Comparison of ENCODE assay signal across 1 cellular context in genomic region chr17:21286066-21286770, GRCh38.
A peak's percentile ranks its signal among the peaks of the same experiment; 100 is the strongest.
TF ChIP-seq lines count a peak whose summit lies in the region.

No MANE protein-coding gene starts in this region.

TF ChIP-seq in HepG2, 621 proteins besides CTCF, POLR2A, EP300 and RAD21 (continued from another document and continues in another):
- TF ChIP-seq NFE2L2 (IDR thresholded peaks at IDR 0.05; ENCODE audit: low read length): no peak; the same call in 1 of the 2 replicates
- TF ChIP-seq FLYWCH1 (CRISPR knock-in tag; IDR thresholded peaks at IDR 0.05): no peak
- TF ChIP-seq HNRNPH1 (optimal IDR thresholded peaks at IDR 0.05; ENCODE audit: low read depth, low read length): no peak
- no peak for TF ChIP-seq MAFG (CRISPR knock-in tag; IDR thresholded peaks at IDR 0.05)
- TF ChIP-seq BRD4 (CRISPR knock-in tag; IDR thresholded peaks at IDR 0.05): peak; percentile 34; the same call in 1 of the 2 replicates
- TF ChIP-seq YEATS2 (CRISPR knock-in tag; IDR thresholded peaks at IDR 0.05; ENCODE audit: borderline replicate concordance): peak; percentile 60; the same call in 1 of the 2 replicates
- TF ChIP-seq FOXK1 (CRISPR knock-in tag; IDR thresholded peaks at IDR 0.05; ENCODE audit: borderline replicate concordance, low read depth): peak; percentile 70; the same call in 1 of the 2 replicates
- TF ChIP-seq, protein P1, sequence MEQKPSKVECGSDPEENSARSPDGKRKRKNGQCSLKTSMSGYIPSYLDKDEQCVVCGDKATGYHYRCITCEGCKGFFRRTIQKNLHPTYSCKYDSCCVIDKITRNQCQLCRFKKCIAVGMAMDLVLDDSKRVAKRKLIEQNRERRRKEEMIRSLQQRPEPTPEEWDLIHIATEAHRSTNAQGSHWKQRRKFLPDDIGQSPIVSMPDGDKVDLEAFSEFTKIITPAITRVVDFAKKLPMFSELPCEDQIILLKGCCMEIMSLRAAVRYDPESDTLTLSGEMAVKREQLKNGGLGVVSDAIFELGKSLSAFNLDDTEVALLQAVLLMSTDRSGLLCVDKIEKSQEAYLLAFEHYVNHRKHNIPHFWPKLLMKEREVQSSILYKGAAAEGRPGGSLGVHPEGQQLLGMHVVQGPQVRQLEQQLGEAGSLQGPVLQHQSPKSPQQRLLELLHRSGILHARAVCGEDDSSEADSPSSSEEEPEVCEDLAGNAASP (CRISPR knock-in tag; IDR thresholded peaks at IDR 0.05; ENCODE audit: borderline replicate concordance): peak; percentile 54; the same call in 1 of the 2 replicates
- TF ChIP-seq GMEB2 (CRISPR knock-in tag; IDR thresholded peaks at IDR 0.05; ENCODE audit: low read depth): no peak
- no peak for TF ChIP-seq CBX2 (IDR thresholded peaks at IDR 0.05; ENCODE audit: low read depth, low read length)
- TF ChIP-seq CBX2 (CRISPR knock-in tag; IDR thresholded peaks at IDR 0.05; ENCODE audit: low read depth): no peak
- TF ChIP-seq ZNF432 (CRISPR knock-in tag; IDR thresholded peaks at IDR 0.05; ENCODE audit: borderline replicate concordance): no peak
- no peak for TF ChIP-seq PLRG1 (conservative IDR thresholded peaks at IDR 0.05)
- 0 out of 2 replicates have a peak, but pooled peaks have one; percentile 38 for TF ChIP-seq ZNF138 (CRISPR knock-in tag; IDR thresholded peaks at IDR 0.05; ENCODE audit: low read depth)
- no peak for TF ChIP-seq ZNF775 (CRISPR knock-in tag; IDR thresholded peaks at IDR 0.05; ENCODE audit: borderline replicate concordance)
- TF ChIP-seq MTF2 (CRISPR knock-in tag; IDR thresholded peaks at IDR 0.05; ENCODE audit: borderline replicate concordance): no peak
- no peak for TF ChIP-seq ZNF891 (CRISPR knock-in tag; IDR thresholded peaks at IDR 0.05)
- TF ChIP-seq, protein P2, sequence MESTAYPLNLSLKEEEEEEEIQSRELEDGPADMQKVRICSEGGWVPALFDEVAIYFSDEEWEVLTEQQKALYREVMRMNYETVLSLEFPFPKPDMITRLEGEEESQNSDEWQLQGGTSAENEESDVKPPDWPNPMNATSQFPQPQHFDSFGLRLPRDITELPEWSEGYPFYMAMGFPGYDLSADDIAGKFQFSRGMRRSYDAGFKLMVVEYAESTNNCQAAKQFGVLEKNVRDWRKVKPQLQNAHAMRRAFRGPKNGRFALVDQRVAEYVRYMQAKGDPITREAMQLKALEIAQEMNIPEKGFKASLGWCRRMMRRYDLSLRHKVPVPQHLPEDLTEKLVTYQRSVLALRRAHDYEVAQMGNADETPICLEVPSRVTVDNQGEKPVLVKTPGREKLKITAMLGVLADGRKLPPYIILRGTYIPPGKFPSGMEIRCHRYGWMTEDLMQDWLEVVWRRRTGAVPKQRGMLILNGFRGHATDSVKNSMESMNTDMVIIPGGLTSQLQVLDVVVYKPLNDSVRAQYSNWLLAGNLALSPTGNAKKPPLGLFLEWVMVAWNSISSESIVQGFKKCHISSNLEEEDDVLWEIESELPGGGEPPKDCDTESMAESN (CRISPR knock-in tag; conservative IDR thresholded peaks at IDR 0.05): no peak
- peak; percentile 48; the same call in 1 of the 2 replicates for TF ChIP-seq RFXAP (CRISPR knock-in tag; IDR thresholded peaks at IDR 0.05; ENCODE audit: borderline replicate concordance)
- peak; percentile 97; the same call in 2 of the 3 replicates for TF ChIP-seq MXI1 (IDR thresholded peaks at IDR 0.05; ENCODE audit: borderline replicate concordance, low read depth, low read length)
- no peak for TF ChIP-seq ZSCAN30 (CRISPR knock-in tag; IDR thresholded peaks at IDR 0.05)
- no peak for TF ChIP-seq TIGD3 (CRISPR knock-in tag; IDR thresholded peaks at IDR 0.05; ENCODE audit: borderline replicate concordance)
- TF ChIP-seq ZNF615 (CRISPR knock-in tag; IDR thresholded peaks at IDR 0.05; ENCODE audit: borderline replicate concordance): no peak
- no peak for TF ChIP-seq ZNF644 (CRISPR knock-in tag; IDR thresholded peaks at IDR 0.05; ENCODE audit: low read depth)
- no peak for TF ChIP-seq SYNCRIP (IDR thresholded peaks at IDR 0.05; ENCODE audit: insufficient read depth, low read depth, low read length)
- TF ChIP-seq KIAA2018 (CRISPR knock-in tag; IDR thresholded peaks at IDR 0.05; ENCODE audit: borderline replicate concordance): no peak
- peak; percentile 84 for TF ChIP-seq MED1 (CRISPR knock-in tag; IDR thresholded peaks at IDR 0.05)
- TF ChIP-seq ZNF549 (CRISPR knock-in tag; IDR thresholded peaks at IDR 0.05): no peak
- TF ChIP-seq, protein P3, sequence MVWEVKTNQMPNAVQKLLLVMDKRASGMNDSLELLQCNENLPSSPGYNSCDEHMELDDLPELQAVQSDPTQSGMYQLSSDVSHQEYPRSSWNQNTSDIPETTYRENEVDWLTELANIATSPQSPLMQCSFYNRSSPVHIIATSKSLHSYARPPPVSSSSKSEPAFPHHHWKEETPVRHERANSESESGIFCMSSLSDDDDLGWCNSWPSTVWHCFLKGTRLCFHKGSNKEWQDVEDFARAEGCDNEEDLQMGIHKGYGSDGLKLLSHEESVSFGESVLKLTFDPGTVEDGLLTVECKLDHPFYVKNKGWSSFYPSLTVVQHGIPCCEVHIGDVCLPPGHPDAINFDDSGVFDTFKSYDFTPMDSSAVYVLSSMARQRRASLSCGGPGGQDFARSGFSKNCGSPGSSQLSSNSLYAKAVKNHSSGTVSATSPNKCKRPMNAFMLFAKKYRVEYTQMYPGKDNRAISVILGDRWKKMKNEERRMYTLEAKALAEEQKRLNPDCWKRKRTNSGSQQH (CRISPR knock-in tag; IDR thresholded peaks at IDR 0.05; ENCODE audit: low read depth): 0 out of 2 replicates have a peak, but pooled peaks have one; percentile 80
- TF ChIP-seq ZNF256 (CRISPR knock-in tag; conservative IDR thresholded peaks at IDR 0.05): no peak; the same call in 1 of the 2 replicates
- TF ChIP-seq ZNF563 (CRISPR knock-in tag; IDR thresholded peaks at IDR 0.05): no peak
- TF ChIP-seq DNMT3B (CRISPR knock-in tag; conservative IDR thresholded peaks at IDR 0.05): no peak
- TF ChIP-seq ZNF569 (CRISPR knock-in tag; IDR thresholded peaks at IDR 0.05; ENCODE audit: borderline replicate concordance): no peak
- TF ChIP-seq ZSCAN25 (CRISPR knock-in tag; IDR thresholded peaks at IDR 0.05): no peak
- no peak for TF ChIP-seq ZFP82 (CRISPR knock-in tag; IDR thresholded peaks at IDR 0.05; ENCODE audit: borderline replicate concordance)
- peak; percentile 52; the same call in 1 of the 2 replicates for TF ChIP-seq DPF2 (CRISPR knock-in tag; IDR thresholded peaks at IDR 0.05; ENCODE audit: borderline replicate concordance, low read depth)
- TF ChIP-seq ZNF879 (CRISPR knock-in tag; IDR thresholded peaks at IDR 0.05): no peak
- TF ChIP-seq KAT7 (CRISPR knock-in tag; IDR thresholded peaks at IDR 0.05; ENCODE audit: borderline replicate concordance): peak; percentile 21; the same call in 1 of the 2 replicates
- no peak for TF ChIP-seq TBP (CRISPR knock-in tag; IDR thresholded peaks at IDR 0.05)
- TF ChIP-seq GATA4 (IDR thresholded peaks at IDR 0.05; ENCODE audit: borderline replicate concordance, low read depth): no peak; the same call in 1 of the 2 replicates
- no peak for TF ChIP-seq NBN (conservative IDR thresholded peaks at IDR 0.05)
- peak; percentile 62 for TF ChIP-seq TAF1 (CRISPR knock-in tag; IDR thresholded peaks at IDR 0.05)
- no peak for TF ChIP-seq ZFYVE20 (CRISPR knock-in tag; IDR thresholded peaks at IDR 0.05; ENCODE audit: borderline replicate concordance, low read depth)
- no peak for TF ChIP-seq ZBTB43 (CRISPR knock-in tag; conservative IDR thresholded peaks at IDR 0.05)
- TF ChIP-seq GABPA (IDR thresholded peaks at IDR 0.05; ENCODE audit: low read depth, low read length): no peak
- TF ChIP-seq GABPA (CRISPR knock-in tag; IDR thresholded peaks at IDR 0.05; ENCODE audit: low read depth): 0 out of 2 replicates have a peak, but pooled peaks have one; percentile 51
